ENCODE assay signal across 1 cellular context in the genomic region with DNA sequence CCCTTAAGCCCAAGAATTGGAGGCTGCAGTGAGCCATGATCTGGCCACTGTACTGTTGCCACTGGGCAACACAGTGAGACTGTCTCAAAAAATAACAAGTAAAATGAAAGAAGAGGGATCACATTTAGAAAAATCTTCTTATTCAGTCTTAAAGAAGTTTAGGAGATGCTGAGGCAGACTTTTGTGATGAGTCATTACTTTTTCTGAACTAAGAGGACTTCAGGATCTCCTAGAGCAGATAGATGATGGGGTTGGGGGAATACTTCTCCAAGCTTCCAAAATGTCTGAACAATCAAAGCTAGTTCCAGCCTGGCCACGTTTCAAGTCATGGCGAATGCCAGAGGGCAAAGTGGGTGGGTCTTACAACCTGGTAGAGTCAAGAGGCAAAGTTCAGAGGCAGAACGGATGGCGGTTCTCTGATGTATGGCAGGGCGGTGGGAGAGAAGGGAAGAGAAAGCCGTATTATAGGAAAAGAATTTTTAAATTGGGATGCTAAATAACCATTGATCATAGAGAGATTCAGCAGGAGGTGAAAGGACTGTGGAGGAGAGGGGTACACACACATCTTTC.
A peak's percentile ranks its signal among the peaks of the same experiment; 100 is the strongest.
TF ChIP-seq lines count a peak whose summit lies in the region.

No MANE protein-coding gene starts in this region.

TF ChIP-seq in HepG2, 621 proteins besides CTCF, POLR2A, EP300 and RAD21 (continues in another document):
- TF ChIP-seq HDAC2 (CRISPR knock-in tag; IDR thresholded peaks at IDR 0.05): peak; percentile 29; the same call in 1 of the 2 replicates
- no peak for TF ChIP-seq DMAP1 (CRISPR knock-in tag; IDR thresholded peaks at IDR 0.05)
- peak; percentile 34; the same call in 1 of the 2 replicates for TF ChIP-seq DRAP1 (CRISPR knock-in tag; IDR thresholded peaks at IDR 0.05)
- peak; percentile 68 for TF ChIP-seq POLR2G (IDR thresholded peaks at IDR 0.05; ENCODE audit: low read depth, low read length)
- peak; percentile 33; the same call in 1 of the 2 replicates for TF ChIP-seq E2F1 (CRISPR knock-in tag; IDR thresholded peaks at IDR 0.05)
- 0 out of 2 replicates have a peak, but pooled peaks have one; percentile 10 for TF ChIP-seq ARID5B (CRISPR knock-in tag; IDR thresholded peaks at IDR 0.05)
- TF ChIP-seq KAT2B (IDR thresholded peaks at IDR 0.05; ENCODE audit: borderline replicate concordance, low read depth, low read length): no peak
- TF ChIP-seq SP1 (IDR thresholded peaks at IDR 0.05): no peak
- TF ChIP-seq SP1 (CRISPR knock-in tag; IDR thresholded peaks at IDR 0.05): 0 out of 2 replicates have a peak, but pooled peaks have one; percentile 39
- peak; percentile 52; the same call in 1 of the 2 replicates for TF ChIP-seq NFE2L2 (IDR thresholded peaks at IDR 0.05; ENCODE audit: low read length)
- TF ChIP-seq POLR2AphosphoS5 (IDR thresholded peaks at IDR 0.05; ENCODE audit: low read depth, low read length): peak; percentile 50; the same call in 1 of the 2 replicates
- TF ChIP-seq MAFK (conservative IDR thresholded peaks at IDR 0.05 in 1 of 2, IDR thresholded peaks at IDR 0.05 in 1 of 2; ENCODE audit: low read length in 2 of 2): peak; percentile 71 to 80
- TF ChIP-seq ATF3 (CRISPR knock-in tag; IDR thresholded peaks at IDR 0.05): no peak
- TF ChIP-seq, protein P1, sequence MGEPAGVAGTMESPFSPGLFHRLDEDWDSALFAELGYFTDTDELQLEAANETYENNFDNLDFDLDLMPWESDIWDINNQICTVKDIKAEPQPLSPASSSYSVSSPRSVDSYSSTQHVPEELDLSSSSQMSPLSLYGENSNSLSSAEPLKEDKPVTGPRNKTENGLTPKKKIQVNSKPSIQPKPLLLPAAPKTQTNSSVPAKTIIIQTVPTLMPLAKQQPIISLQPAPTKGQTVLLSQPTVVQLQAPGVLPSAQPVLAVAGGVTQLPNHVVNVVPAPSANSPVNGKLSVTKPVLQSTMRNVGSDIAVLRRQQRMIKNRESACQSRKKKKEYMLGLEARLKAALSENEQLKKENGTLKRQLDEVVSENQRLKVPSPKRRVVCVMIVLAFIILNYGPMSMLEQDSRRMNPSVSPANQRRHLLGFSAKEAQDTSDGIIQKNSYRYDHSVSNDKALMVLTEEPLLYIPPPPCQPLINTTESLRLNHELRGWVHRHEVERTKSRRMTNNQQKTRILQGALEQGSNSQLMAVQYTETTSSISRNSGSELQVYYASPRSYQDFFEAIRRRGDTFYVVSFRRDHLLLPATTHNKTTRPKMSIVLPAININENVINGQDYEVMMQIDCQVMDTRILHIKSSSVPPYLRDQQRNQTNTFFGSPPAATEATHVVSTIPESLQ (CRISPR knock-in tag; conservative IDR thresholded peaks at IDR 0.05): no peak
- 0 out of 2 replicates have a peak, but pooled peaks have one; percentile 10 for TF ChIP-seq GATAD2A (CRISPR knock-in tag; IDR thresholded peaks at IDR 0.05)
- peak; percentile 44 for TF ChIP-seq XRCC5 (optimal IDR thresholded peaks at IDR 0.05; ENCODE audit: low read length)
- TF ChIP-seq ZNF256 (CRISPR knock-in tag; conservative IDR thresholded peaks at IDR 0.05): no peak
- no peak for TF ChIP-seq ZNF776 (CRISPR knock-in tag; IDR thresholded peaks at IDR 0.05)
- TF ChIP-seq ATF7-NPFF (CRISPR knock-in tag; IDR thresholded peaks at IDR 0.05; ENCODE audit: low read depth): no peak
- no peak for TF ChIP-seq AKAP8 (CRISPR knock-in tag; IDR thresholded peaks at IDR 0.05)
- no peak for TF ChIP-seq SIX1 (CRISPR knock-in tag; IDR thresholded peaks at IDR 0.05; ENCODE audit: borderline replicate concordance)
- no peak for TF ChIP-seq MLXIP (CRISPR knock-in tag; IDR thresholded peaks at IDR 0.05; ENCODE audit: borderline replicate concordance)
- TF ChIP-seq NR2C2 (CRISPR knock-in tag; IDR thresholded peaks at IDR 0.05; ENCODE audit: borderline replicate concordance): peak; percentile 42; the same call in 1 of the 2 replicates
- TF ChIP-seq HOXA3 (CRISPR knock-in tag; IDR thresholded peaks at IDR 0.05): peak; percentile 57; the same call in 1 of the 2 replicates
- 0 out of 2 replicates have a peak, but pooled peaks have one; percentile 18 for TF ChIP-seq HOXA5 (CRISPR knock-in tag; IDR thresholded peaks at IDR 0.05)
- peak; percentile 70 for TF ChIP-seq YY1 (IDR thresholded peaks at IDR 0.05; ENCODE audit: insufficient read depth, insufficient replicate concordance, low read depth, low read length)
- 0 out of 2 replicates have a peak, but pooled peaks have one; percentile 34 for TF ChIP-seq MED13 (CRISPR knock-in tag; IDR thresholded peaks at IDR 0.05)
- 0 out of 2 replicates have a peak, but pooled peaks have one; percentile 47 for TF ChIP-seq YEATS4 (CRISPR knock-in tag; IDR thresholded peaks at IDR 0.05; ENCODE audit: borderline replicate concordance)
- no peak for TF ChIP-seq AGO2 (optimal IDR thresholded peaks at IDR 0.05; ENCODE audit: low read depth, low read length)
- TF ChIP-seq HOMEZ (CRISPR knock-in tag; IDR thresholded peaks at IDR 0.05; ENCODE audit: low read depth): peak; percentile 53; the same call in 1 of the 2 replicates
- no peak for TF ChIP-seq ZNF501 (CRISPR knock-in tag; IDR thresholded peaks at IDR 0.05)
- TF ChIP-seq THYN1 (CRISPR knock-in tag; IDR thresholded peaks at IDR 0.05; ENCODE audit: borderline replicate concordance, low read depth): no peak
- no peak for TF ChIP-seq EZH2 (conservative IDR thresholded peaks at IDR 0.05; ENCODE audit: low read depth, low read length)
- peak; percentile 47 for TF ChIP-seq MAX (IDR thresholded peaks at IDR 0.05)
- TF ChIP-seq POGZ (CRISPR knock-in tag; IDR thresholded peaks at IDR 0.05): peak; percentile 32; the same call in 1 of the 2 replicates
- peak; percentile 55 for TF ChIP-seq THAP11 (CRISPR knock-in tag; IDR thresholded peaks at IDR 0.05)
- peak; percentile 37; the same call in 1 of the 2 replicates for TF ChIP-seq MYC (CRISPR knock-in tag; IDR thresholded peaks at IDR 0.05; ENCODE audit: borderline replicate concordance)
- TF ChIP-seq ZNF644 (CRISPR knock-in tag; IDR thresholded peaks at IDR 0.05; ENCODE audit: low read depth): peak; percentile 67
- peak; percentile 35 for TF ChIP-seq ASH2L (IDR thresholded peaks at IDR 0.05; ENCODE audit: insufficient read length, low read depth, low read length)
- TF ChIP-seq BORCS8-MEF2B (CRISPR knock-in tag; IDR thresholded peaks at IDR 0.05): no peak
- peak; percentile 79 for TF ChIP-seq HNF4A (CRISPR knock-in tag; IDR thresholded peaks at IDR 0.05)
- no peak for TF ChIP-seq MEIS2 (CRISPR knock-in tag; IDR thresholded peaks at IDR 0.05)
- TF ChIP-seq ZBTB33 (CRISPR knock-in tag; IDR thresholded peaks at IDR 0.05): 0 out of 2 replicates have a peak, but pooled peaks have one; percentile 42
- TF ChIP-seq MAFF (IDR thresholded peaks at IDR 0.05; ENCODE audit: low read depth, low read length): peak; percentile 67; the same call in 1 of the 2 replicates
- no peak for TF ChIP-seq ZNF550 (CRISPR knock-in tag; IDR thresholded peaks at IDR 0.05; ENCODE audit: borderline replicate concordance)
- TF ChIP-seq ZNF335 (CRISPR knock-in tag; IDR thresholded peaks at IDR 0.05): no peak
